Comparison of ENCODE assay signal across 10 cellular contexts in the genomic region with DNA sequence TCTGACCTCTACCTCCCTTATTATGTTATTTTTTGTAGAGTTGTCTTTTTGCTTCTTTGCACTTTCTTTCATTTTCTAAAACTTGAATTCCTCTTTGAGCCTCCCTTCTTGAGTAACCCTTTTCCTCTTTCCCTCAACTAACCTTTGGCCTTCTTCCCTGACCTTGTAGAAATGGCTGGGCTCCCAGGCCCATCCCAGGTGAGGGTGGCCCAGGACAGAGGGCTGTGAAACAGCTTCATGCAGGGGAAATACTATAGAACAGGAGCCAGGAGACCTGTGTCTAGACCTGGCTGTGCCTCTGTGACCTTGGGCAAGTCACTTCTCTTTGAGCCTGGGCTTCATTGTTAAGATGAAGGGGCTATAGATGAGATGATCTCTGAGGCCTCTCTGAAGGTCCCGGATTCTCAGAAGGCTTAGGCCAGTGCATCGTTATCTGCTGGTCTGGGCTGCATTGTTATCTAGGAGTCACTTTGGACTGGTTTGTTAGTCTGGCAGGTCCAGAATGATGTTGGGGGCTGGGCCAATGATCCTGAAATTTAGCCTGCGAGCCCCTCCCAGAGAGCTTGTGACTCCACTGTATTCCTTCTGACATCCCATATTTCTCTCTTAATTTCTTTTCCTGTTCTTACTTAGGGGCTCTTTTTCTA. TPM values are rescaled to one million over a fixed set of nuclear protein-coding genes. Genes with fewer than 3 reads are reported as not detected.
A peak's percentile ranks its signal among the peaks of the same experiment; 100 is the strongest.
DNase-seq lines count a peak whose midpoint lies in the region; ATAC-seq and TF ChIP-seq lines count a peak whose summit lies in the region.
"Had no signal": no experiment of that assay in that cellular context is flagged by ENCODE, and none has a peak within 500 bp of the region (broad histone marks: within the 10 kb centered on the region; RNA-seq: fewer than 3 reads in every experiment).

No MANE protein-coding gene starts in this region.

- DNase-seq in CD8-positive, alpha-beta memory T cell: no peak
- no peak for DNase-seq in T-cell
- no peak for DNase-seq in esophagus squamous epithelium (lab: John Stamatoyannopoulos, UW)
- DNase-seq in progenitor cell of endocrine pancreas (ENCODE audit: low spot score, unreplicated experiment): no peak
- DNase-seq in Ammon's horn (ENCODE audit: low spot score): no peak
- no peak for DNase-seq in stimulated activated CD4-positive, alpha-beta T cell treated with anti-CD3 and anti-CD28 coated beads, Interleukin-12 subunit alpha, Interleukin-12 subunit beta, amount 100 ng/mL, for 4 hours
- no peak for DNase-seq in SW480 (ENCODE audit: low spot score)
- DNase-seq: activated CD4-positive, alpha-beta T cell treated with anti-CD3 and anti-CD28 coated beads for 4 hours had no signal

- no peak for TF ChIP-seq CTCF in esophagus squamous epithelium (IDR thresholded peaks at IDR 0.05)
- no peak for TF ChIP-seq CTCF in progenitor cell of endocrine pancreas (IDR thresholded peaks at IDR 0.05; ENCODE audit: unreplicated experiment)

- peaks cover 52% of the 10 kb centered on the region for H3K4me1 ChIP-seq in CD8-positive, alpha-beta memory T cell (ENCODE audit: insufficient read depth, low read length)
- peaks cover 44 to 92% (median 61%) of the 10 kb centered on the region in 3 donors for H3K4me1 ChIP-seq in esophagus squamous epithelium

- peak overlapping the region; percentile 65 for H3K27ac ChIP-seq in CD8-positive, alpha-beta memory T cell (ENCODE audit: low read depth, low read length)
- H3K27ac ChIP-seq in esophagus squamous epithelium: peak overlapping the region; percentile 37 to 98 (median 94)

- H3K4me3 Mint-ChIP-seq in CD8-positive, alpha-beta memory T cell: peak overlapping the region; percentile 82 to 91 (median 87)
- H3K4me3 Mint-ChIP-seq in T-cell (peak overlapping the region; percentile 82 to 83 (median 83)), progenitor cell of endocrine pancreas (ENCODE audit: low read depth) (peak overlapping the region; percentile 99)

- peak overlapping the region; percentile 68 to 96 (median 92) for H3K27ac Mint-ChIP-seq in CD8-positive, alpha-beta memory T cell
- H3K27ac Mint-ChIP-seq in T-cell: peak overlapping the region; percentile 94 to 96
- peak overlapping the region; percentile 95 for H3K27ac Mint-ChIP-seq in progenitor cell of endocrine pancreas

- no peaks in the 10 kb centered on the region for H3K27me3 Mint-ChIP-seq in CD8-positive, alpha-beta memory T cell
- no peaks in the 10 kb centered on the region for H3K27me3 Mint-ChIP-seq in T-cell
- H3K27me3 Mint-ChIP-seq in progenitor cell of endocrine pancreas: no peaks in the 10 kb centered on the region

- intact Hi-C loops in esophagus squamous epithelium (cut with DNase I): loop anchor here (10.0 kb wide), 1 partner anchor 55 kb away; a partner anchor contains a TSS

- 55 to 59% methylated on average over 3 of the region's 3 CpGs for WGBS in esophagus squamous epithelium, 2 donors

- CTCF ChIA-PET in CD8-positive, alpha-beta memory T cell (lab: Charles Lee): interaction anchor here (1.7 to 8.9 kb wide), 5 partner anchors 7 to 60 kb away, joined by 8 to 88 read pairs (median 73); a partner anchor contains a TSS
- CTCF ChIA-PET in T-cell (lab: Charles Lee): interaction anchor here (0.6 to 1.6 kb wide), 5 partner anchors 8 to 58 kb away, joined by 3 to 5 read pairs (median 3); a partner anchor contains a TSS

- H3K36me3 Mint-ChIP-seq in CD8-positive, alpha-beta memory T cell: peaks cover 0 to 19% (median 5%) of the 10 kb centered on the region in 3 donors
- peaks cover under 1% of the 10 kb centered on the region for H3K36me3 Mint-ChIP-seq in T-cell
- peaks cover 13% of the 10 kb centered on the region for H3K36me3 Mint-ChIP-seq in progenitor cell of endocrine pancreas (ENCODE audit: insufficient read depth)

- ATAC-seq in T-cell (replicated peaks in 1 of 4) (no peak), GM19023 (IDR thresholded peaks at IDR 0.05; ENCODE audit: unreplicated experiment) (no peak)

- no peak overlapping the region for H3K4me3 ChIP-seq in CD8-positive, alpha-beta memory T cell (ENCODE audit: low read length)
- peak overlapping the region in 3 of 4 donors; percentile 80 to 96 (median 87) for H3K4me3 ChIP-seq in esophagus squamous epithelium

- H3K27me3 ChIP-seq in CD8-positive, alpha-beta memory T cell (ENCODE audit: insufficient read depth, low read length, poor library complexity, severe bottlenecking): no peaks in the 10 kb centered on the region
- no peaks in the 10 kb centered on the region for H3K27me3 ChIP-seq in esophagus squamous epithelium

- POLR2A ChIA-PET in CD8-positive, alpha-beta memory T cell (lab: Charles Lee): interaction anchor here (0.9 to 1.8 kb wide), 3 partner anchors 8 to 31 kb away, joined by 3 to 10 read pairs (median 7); no protein-coding TSS in a partner anchor
- POLR2A ChIA-PET in T-cell (lab: Charles Lee): no interaction called here

- no peak for TF ChIP-seq POLR2A in esophagus squamous epithelium (IDR thresholded peaks at IDR 0.05)

- peaks cover 28 to 64% (median 42%) of the 10 kb centered on the region in 3 donors for H3K4me1 Mint-ChIP-seq in CD8-positive, alpha-beta memory T cell
- H3K4me1 Mint-ChIP-seq in T-cell: peaks cover 54 to 73% (median 69%) of the 10 kb centered on the region in 3 donors
- H3K4me1 Mint-ChIP-seq in progenitor cell of endocrine pancreas (ENCODE audit: low read depth): peaks cover 56% of the 10 kb centered on the region

- H3K9me3 Mint-ChIP-seq in CD8-positive, alpha-beta memory T cell: no peaks in the 10 kb centered on the region
- no peaks in the 10 kb centered on the region for H3K9me3 Mint-ChIP-seq in T-cell
- H3K9me3 Mint-ChIP-seq in progenitor cell of endocrine pancreas (ENCODE audit: low read depth): no peaks in the 10 kb centered on the region

- no peaks in the 10 kb centered on the region for H3K36me3 ChIP-seq in CD8-positive, alpha-beta memory T cell (ENCODE audit: insufficient read depth, low read length)
- peaks cover under 1 to 18% (median 9%) of the 10 kb centered on the region in 3 donors for H3K36me3 ChIP-seq in esophagus squamous epithelium

- no peaks in the 10 kb centered on the region for H3K9me3 ChIP-seq in CD8-positive, alpha-beta memory T cell (ENCODE audit: low read length)
- H3K9me3 ChIP-seq in esophagus squamous epithelium: no peaks in the 10 kb centered on the region

RNA-seq across cellular contexts. Expression of a gene that starts 2.2 kb away (rescaled TPM):
- 10 to 100 TPM; 54.8 to 60.4 TPM for total RNA-seq in CD8-positive, alpha-beta memory T cell
- 0.62 TPM for polyA plus RNA-seq in CD8-positive, alpha-beta memory T cell
- 10 to 100 TPM; 34.7 to 44.3 (median 41.7) TPM for total RNA-seq in T-cell
- total RNA-seq in esophagus squamous epithelium: 10 to 100 TPM; 12.2 to 28.8 (median 22.2) TPM
- total RNA-seq in progenitor cell of endocrine pancreas: 226 and 250 TPM in 2 replicates

RNA-seq across cellular contexts. Expression of a gene that starts 13.7 kb away (rescaled TPM):
- total RNA-seq in CD8-positive, alpha-beta memory T cell: not detected
- not detected for polyA plus RNA-seq in CD8-positive, alpha-beta memory T cell
- total RNA-seq in T-cell: not detected
- not detected for total RNA-seq in esophagus squamous epithelium
- total RNA-seq in progenitor cell of endocrine pancreas: not detected in 2 replicates
- total RNA-seq: lung microvascular endothelial cell had no signal

RNA-seq across cellular contexts. Expression of a gene that starts 13.9 kb away (rescaled TPM):
- total RNA-seq in CD8-positive, alpha-beta memory T cell: 100 to 1,000 TPM; 297 to 304 TPM
- polyA plus RNA-seq in CD8-positive, alpha-beta memory T cell: 259 TPM
- total RNA-seq in T-cell (100 to 1,000 TPM; 256 to 466 (median 412) TPM), esophagus squamous epithelium (100 to 1,000 TPM; 110 to 377 (median 156) TPM), progenitor cell of endocrine pancreas (268 and 277 TPM in 2 replicates)

RNA-seq across cellular contexts. Expression of a gene that starts 15.5 kb away (rescaled TPM):
- total RNA-seq in CD8-positive, alpha-beta memory T cell: 100 to 1,000 TPM; 125 to 131 TPM
- 36.4 TPM for polyA plus RNA-seq in CD8-positive, alpha-beta memory T cell
- total RNA-seq in T-cell (100 to 1,000 TPM in 4 of 5 donors, 10 to 100 TPM in 1; 87.2 to 176 (median 148) TPM), esophagus squamous epithelium (1 to 10 TPM; 5.0 to 8.0 (median 5.5) TPM), progenitor cell of endocrine pancreas (77.9 and 79.0 TPM in 2 replicates)

RNA-seq across cellular contexts. Expression of a gene that starts 21.2 kb away (rescaled TPM):
- total RNA-seq in CD8-positive, alpha-beta memory T cell: 100 to 1,000 TPM; 456 to 460 TPM
- 379 TPM for polyA plus RNA-seq in CD8-positive, alpha-beta memory T cell
- 100 to 1,000 TPM; 176 to 237 (median 224) TPM for total RNA-seq in T-cell
- total RNA-seq in esophagus squamous epithelium: 10 to 100 TPM; 11.0 to 29.7 (median 21.5) TPM
- 65.4 and 70.2 TPM in 2 replicates for total RNA-seq in progenitor cell of endocrine pancreas
